ENCODE assay signal across 8 cellular contexts in genomic region chr7:149495785-149496641, GRCh38. TPM values are rescaled to one million over a fixed set of nuclear protein-coding genes. Genes with fewer than 3 reads are reported as not detected.
DNase-seq lines count a peak whose midpoint lies in the region; ATAC-seq and TF ChIP-seq lines count a peak whose summit lies in the region.

No MANE protein-coding gene starts in this region.

- WGBS in lower leg skin, 2 donors: 46 to 53% methylated on average over 13 of the region's 13 CpGs

- no peak overlapping the region for H3K4me3 ChIP-seq in lower leg skin (ENCODE audit: low read depth, poor library complexity, severe bottlenecking)

- DNase-seq in NCI-H1436 (lab: John Stamatoyannopoulos, UW) (peak; percentile 2), NCI-H1436 treated with DMSO at 0.1 percent for 48 hours (lab: John Stamatoyannopoulos, UW) (no peak), NCI-H748 (lab: John Stamatoyannopoulos, UW; ENCODE audit: unreplicated experiment) (peak; percentile 65), cerebellar cortex (ENCODE audit: low spot score) (peak; percentile 53), lower leg skin (ENCODE audit: low spot score in 2 of 2) (peak; percentile 57 to 93), stromal cell of bone marrow (ENCODE audit: low read depth) (peak; percentile 50), NOMO-1 (lab: John Stamatoyannopoulos, UW; ENCODE audit: unreplicated experiment in 2 of 2) (no peak)

- no peak for TF ChIP-seq CTCF in lower leg skin (IDR thresholded peaks at IDR 0.05)

- ATAC-seq in GM21825 (IDR thresholded peaks at IDR 0.05; ENCODE audit: unreplicated experiment): no peak

- intact Hi-C loops in lower leg skin (cut with DNase I; ENCODE audit: low total_unique reads): no loop called here

- TF ChIP-seq POLR2A in lower leg skin (IDR thresholded peaks at IDR 0.05): no peak

RNA-seq across cellular contexts. Expression of gene ZNF746, which starts 1.6 kb away (rescaled TPM):
- total RNA-seq in lower leg skin: 10 to 100 TPM; 21.6 to 26.3 (median 23.8) TPM

RNA-seq across cellular contexts. Expression of gene ZNF777, which starts 35.2 kb away (rescaled TPM):
- 10 to 100 TPM; 10.6 to 18.7 (median 15.4) TPM for total RNA-seq in lower leg skin

Comparison
In these comparisons a context has a peak if more than half of its experiments do, and no peak if none do; other contexts are left out.
1. DNase-seq: peak in NCI-H1436 (single experiment), NCI-H748 (single experiment), cerebellar cortex (single experiment), lower leg skin (2 of 2) and stromal cell of bone marrow (single experiment); none in NCI-H1436 treated with DMSO at 0.1 percent for 48 hours (single experiment) and NOMO-1 (0 of 2).